Comparison of ENCODE assay signal across 11 cellular contexts in the genomic region with DNA sequence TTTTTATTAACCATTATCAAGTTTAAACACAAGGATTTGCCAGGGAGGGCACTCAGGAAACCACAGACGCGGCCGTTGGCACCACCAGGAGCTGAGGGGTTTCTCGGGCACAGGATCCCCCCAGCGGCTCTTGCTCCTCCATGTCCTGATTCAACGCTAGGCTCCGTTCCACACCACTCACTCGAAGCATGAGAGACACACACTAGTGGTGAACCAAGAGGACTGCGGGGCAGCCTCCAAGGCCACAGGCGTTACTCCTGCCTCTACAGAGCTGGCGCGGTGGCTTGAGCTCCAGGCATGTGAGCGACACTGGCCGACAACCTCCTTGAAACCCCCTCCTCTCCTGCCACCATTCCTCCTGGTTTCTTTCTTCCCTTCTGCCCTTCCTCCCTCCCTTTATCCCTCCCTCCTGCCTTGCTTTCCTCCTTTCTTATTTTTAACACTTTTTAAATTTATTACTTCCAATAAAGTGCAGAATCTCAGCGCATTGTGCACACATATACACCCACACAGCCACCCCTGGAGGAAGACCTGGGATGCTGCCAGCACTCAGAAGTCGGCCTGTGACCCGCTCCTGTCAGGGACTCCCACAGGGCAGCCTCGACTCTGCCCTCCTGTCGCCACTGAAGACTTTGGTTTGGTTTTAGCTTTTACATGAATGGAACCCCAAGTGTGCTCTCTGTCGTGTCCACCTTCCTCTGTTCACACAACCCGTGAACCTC. TPM values are rescaled to one million over a fixed set of nuclear protein-coding genes. Genes with fewer than 3 reads are reported as not detected.
A peak's percentile ranks its signal among the peaks of the same experiment; 100 is the strongest.
DNase-seq lines count a peak whose midpoint lies in the region; ATAC-seq and TF ChIP-seq lines count a peak whose summit lies in the region.
"Had no signal": no experiment of that assay in that cellular context is flagged by ENCODE, and none has a peak within 500 bp of the region (broad histone marks: within the 10 kb centered on the region; RNA-seq: fewer than 3 reads in every experiment).

No MANE protein-coding gene starts in this region.

- no peak for TF ChIP-seq CTCF in transverse colon (IDR thresholded peaks at IDR 0.05)
- TF ChIP-seq CTCF in MCF 10A (IDR thresholded peaks at IDR 0.05; ENCODE audit: unreplicated experiment) = no peak

- peaks cover 79% of the 10 kb centered on the region for H3K79me2 ChIP-seq in GM23248 (ENCODE audit: insufficient read depth)

- H3K36me3 ChIP-seq in CD4-positive, CD25-positive, alpha-beta regulatory T cell (ENCODE audit: control insufficient read depth, insufficient read depth, low read length) = peaks cover 27% of the 10 kb centered on the region
- no peaks in the 10 kb centered on the region for H3K36me3 ChIP-seq in GM23248 (ENCODE audit: low read depth)
- no peaks in the 10 kb centered on the region for H3K36me3 ChIP-seq in transverse colon

- no peak for DNase-seq in CD4-positive, CD25-positive, alpha-beta regulatory T cell
- DNase-seq in GM23248 (peak; percentile 10), kidney tubule cell (ENCODE audit: low spot score) (peak; percentile 18), transverse colon (no peak), MCF 10A (ENCODE audit: unreplicated experiment) (no peak), amniotic stem cell (lab: John Stamatoyannopoulos, UW) (no peak), COLO829 (ENCODE audit: low spot score) (no peak)
- DNase-seq in activated T-helper 1 cell treated with anti-CD3 and anti-CD28 coated beads, Interleukin-12 subunit alpha, Interleukin-12 subunit beta, Interleukin-2, Interleukin-4 antibody, amounts not matched to agents 30 ng/mL and 10 ng/mL and 1 ng/mL, durations not matched to agents 14 hours and 24 hours and 36 hours (ENCODE audit: low spot score) = no peak
- DNase-seq: central memory CD4-positive, alpha-beta T cell; foreskin fibroblast had no signal

- H3K9me2 ChIP-seq in GM23248 (ENCODE audit: insufficient read depth) = no peaks in the 10 kb centered on the region

- intact Hi-C loops in activated T-helper 1 cell treated with anti-CD3 and anti-CD28 coated beads, Interleukin-12 subunit alpha, Interleukin-12 subunit beta, Interleukin-2, Interleukin-4 antibody, amounts not matched to agents 30 ng/mL and 10 ng/mL and 1 ng/mL, durations not matched to agents 14 hours and 24 hours and 36 hours (cut with micrococcal nuclease) = no loop called here
- intact Hi-C loops in transverse colon (cut with DNase I; ENCODE audit: low total_unique reads) = no loop called here
- intact Hi-C loops in MCF 10A (cut with micrococcal nuclease) = no loop called here

- CTCF ChIA-PET in MCF 10A (lab: Yijun Ruan, JAX) = interaction anchor here (0.6 to 3.1 kb wide), 3 partner anchors 11 to 244 kb away, joined by 3 to 17 read pairs (median 3); no protein-coding TSS in a partner anchor

- no peak overlapping the region for H3K4me3 ChIP-seq in CD4-positive, CD25-positive, alpha-beta regulatory T cell (ENCODE audit: low read depth, low read length)
- H3K4me3 ChIP-seq in GM23248 (no peak overlapping the region), transverse colon (no peak overlapping the region)
- H3K4me3 ChIP-seq: lung had no signal

- no TSS peak for BruUV-seq in MCF 10A (replicated peaks; lab: Mats Ljungman, UMichigan)

- H3K4me3 Mint-ChIP-seq in CD4-positive, CD25-positive, alpha-beta regulatory T cell = peak overlapping the region in 1 of 4 donors; percentile 7
- H3K4me3 Mint-ChIP-seq in activated T-helper 1 cell treated with anti-CD3 and anti-CD28 coated beads, Interleukin-12 subunit alpha, Interleukin-12 subunit beta, Interleukin-2, Interleukin-4 antibody, amounts not matched to agents 30 ng/mL and 10 ng/mL and 1 ng/mL, durations not matched to agents 14 hours and 24 hours and 36 hours = no peak overlapping the region
- H3K4me3 Mint-ChIP-seq in MCF 10A (ENCODE audit: unreplicated experiment) = no peak overlapping the region

- no peak overlapping the region for H3K27ac ChIP-seq in CD4-positive, CD25-positive, alpha-beta regulatory T cell (ENCODE audit: insufficient read depth, low read length, poor library complexity, severe bottlenecking)
- H3K27ac ChIP-seq in GM23248 (no peak overlapping the region), transverse colon (no peak overlapping the region)

- H3K9me3 Mint-ChIP-seq in CD4-positive, CD25-positive, alpha-beta regulatory T cell = peaks cover 0 to 6% (median 0%) of the 10 kb centered on the region in 7 donors
- no peaks in the 10 kb centered on the region for H3K9me3 Mint-ChIP-seq in activated T-helper 1 cell treated with anti-CD3 and anti-CD28 coated beads, Interleukin-12 subunit alpha, Interleukin-12 subunit beta, Interleukin-2, Interleukin-4 antibody, amounts not matched to agents 30 ng/mL and 10 ng/mL and 1 ng/mL, durations not matched to agents 14 hours and 24 hours and 36 hours
- H3K9me3 Mint-ChIP-seq in MCF 10A (ENCODE audit: unreplicated experiment) = no peaks in the 10 kb centered on the region

- no peak overlapping the region for H2AFZ ChIP-seq in GM23248

- H3K4me1 Mint-ChIP-seq in CD4-positive, CD25-positive, alpha-beta regulatory T cell = peaks cover 10 to 36% (median 24%) of the 10 kb centered on the region in 4 donors
- peaks cover 39% of the 10 kb centered on the region for H3K4me1 Mint-ChIP-seq in activated T-helper 1 cell treated with anti-CD3 and anti-CD28 coated beads, Interleukin-12 subunit alpha, Interleukin-12 subunit beta, Interleukin-2, Interleukin-4 antibody, amounts not matched to agents 30 ng/mL and 10 ng/mL and 1 ng/mL, durations not matched to agents 14 hours and 24 hours and 36 hours (ENCODE audit: low read depth)
- H3K4me1 Mint-ChIP-seq in MCF 10A (ENCODE audit: insufficient read depth, unreplicated experiment) = peaks cover 17% of the 10 kb centered on the region

- 85 to 86% methylated on average over 21 of the region's 21 CpGs for WGBS in GM23248 (ENCODE audit: low coverage in 1 of 2, low lambda C conversion rate in 2 of 2, missing lambda C conversion rate in 2 of 2), 2 experiments
- WGBS in transverse colon (ENCODE audit: low coverage in 1 of 2), 2 donors = 88 to 92% methylated on average over 15 to 21 of the region's 21 CpGs

- H3K36me3 Mint-ChIP-seq in CD4-positive, CD25-positive, alpha-beta regulatory T cell = peaks cover 48% of the 10 kb centered on the region
- peaks cover 44% of the 10 kb centered on the region for H3K36me3 Mint-ChIP-seq in activated T-helper 1 cell treated with anti-CD3 and anti-CD28 coated beads, Interleukin-12 subunit alpha, Interleukin-12 subunit beta, Interleukin-2, Interleukin-4 antibody, amounts not matched to agents 30 ng/mL and 10 ng/mL and 1 ng/mL, durations not matched to agents 14 hours and 24 hours and 36 hours (ENCODE audit: low read depth)
- H3K36me3 Mint-ChIP-seq in MCF 10A (ENCODE audit: insufficient read depth, unreplicated experiment) = peaks cover 61% of the 10 kb centered on the region

- no peak overlapping the region for H3K4me2 ChIP-seq in GM23248 (ENCODE audit: unreplicated experiment)

- H3K27ac Mint-ChIP-seq in CD4-positive, CD25-positive, alpha-beta regulatory T cell = peak overlapping the region in 2 of 3 donors; percentile 46 to 82
- H3K27ac Mint-ChIP-seq in activated T-helper 1 cell treated with anti-CD3 and anti-CD28 coated beads, Interleukin-12 subunit alpha, Interleukin-12 subunit beta, Interleukin-2, Interleukin-4 antibody, amounts not matched to agents 30 ng/mL and 10 ng/mL and 1 ng/mL, durations not matched to agents 14 hours and 24 hours and 36 hours = peak overlapping the region; percentile 47
- H3K27ac Mint-ChIP-seq in MCF 10A (ENCODE audit: low read depth, unreplicated experiment) = no peak overlapping the region

- H4K20me1 ChIP-seq in GM23248 (ENCODE audit: insufficient read depth) = no peaks in the 10 kb centered on the region

- H3F3A ChIP-seq in GM23248 (ENCODE audit: insufficient read depth) = peaks cover 12% of the 10 kb centered on the region; the same call in 1 of the 2 replicates

- TF ChIP-seq POLR2A in transverse colon (IDR thresholded peaks at IDR 0.05) = no peak

- no peak for ATAC-seq in CD4-positive, CD25-positive, alpha-beta regulatory T cell (ENCODE audit: low read depth in 2 of 2)

- no peak for TF ChIP-seq EP300 in transverse colon (IDR thresholded peaks at IDR 0.05; ENCODE audit: low read depth)

- H3K9me3 ChIP-seq in CD4-positive, CD25-positive, alpha-beta regulatory T cell (ENCODE audit: control insufficient read depth in 2 of 2, low read length in 2 of 2) = no peaks in the 10 kb centered on the region
- H3K9me3 ChIP-seq in GM23248 (ENCODE audit: low read depth) (no peaks in the 10 kb centered on the region), transverse colon (no peaks in the 10 kb centered on the region)

- in situ Hi-C loops in GM23248 (cut with MboI) (no loop called here), transverse colon (cut with MboI; ENCODE audit: low pct_ligation_motif_present in 1 of 4, low pct_unique_long_range_greater_than_20kb in 1 of 4, low sequenced_read_pairs in 3 of 4) (loop anchor here in 3 of 4 donors (25.0 kb wide), 2 partner anchors 227 to 477 kb away; no protein-coding TSS in a partner anchor)

- no peak overlapping the region for H3K9ac ChIP-seq in GM23248

- no peaks in the 10 kb centered on the region for H3K4me1 ChIP-seq in CD4-positive, CD25-positive, alpha-beta regulatory T cell (ENCODE audit: control insufficient read depth, insufficient read depth, low read length, poor library complexity, severe bottlenecking)
- H3K4me1 ChIP-seq in GM23248 (ENCODE audit: insufficient read depth) (peaks cover 17% of the 10 kb centered on the region), transverse colon (peaks cover 0 to 10% (median 6%) of the 10 kb centered on the region in 4 donors)

- POLR2A ChIA-PET in MCF 10A (lab: Yijun Ruan, JAX) = interaction anchor here (1.3 kb wide), 1 partner anchor 21 kb away, joined by 4 read pairs; no protein-coding TSS in a partner anchor

- H3K27me3 ChIP-seq in CD4-positive, CD25-positive, alpha-beta regulatory T cell (ENCODE audit: control insufficient read depth, insufficient read depth, low read length) = no peaks in the 10 kb centered on the region
- H3K27me3 ChIP-seq in GM23248 (replicated peaks; ENCODE audit: insufficient read depth) = no peaks in the 10 kb centered on the region
- H3K27me3 ChIP-seq in transverse colon = no peaks in the 10 kb centered on the region

- H3K27me3 Mint-ChIP-seq in CD4-positive, CD25-positive, alpha-beta regulatory T cell = no peaks in the 10 kb centered on the region
- H3K27me3 Mint-ChIP-seq in activated T-helper 1 cell treated with anti-CD3 and anti-CD28 coated beads, Interleukin-12 subunit alpha, Interleukin-12 subunit beta, Interleukin-2, Interleukin-4 antibody, amounts not matched to agents 30 ng/mL and 10 ng/mL and 1 ng/mL, durations not matched to agents 14 hours and 24 hours and 36 hours (ENCODE audit: insufficient read depth) = no peaks in the 10 kb centered on the region
- H3K27me3 Mint-ChIP-seq in MCF 10A (ENCODE audit: insufficient read depth, unreplicated experiment) = no peaks in the 10 kb centered on the region

RNA-seq across cellular contexts. Expression of a gene that starts 21.7 kb away (rescaled TPM):
- 57.2 TPM for total RNA-seq in CD4-positive, CD25-positive, alpha-beta regulatory T cell
- polyA plus RNA-seq in CD4-positive, CD25-positive, alpha-beta regulatory T cell = 100 to 1,000 TPM; 186 to 214 (median 193) TPM
- 202 and 220 TPM in 2 replicates for total RNA-seq in GM23248 (2014; rRNA removed; shearing (Covaris generic))
- polyA plus RNA-seq in GM23248 (2016; fragmentation: Nextera tagmentation; extraction: Ambion mirVana) = 166 and 177 TPM in 2 replicates
- total RNA-seq in activated T-helper 1 cell treated with anti-CD3 and anti-CD28 coated beads, Interleukin-12 subunit alpha, Interleukin-12 subunit beta, Interleukin-2, Interleukin-4 antibody, amounts not matched to agents 30 ng/mL and 10 ng/mL and 1 ng/mL, durations not matched to agents 14 hours and 24 hours and 36 hours = 83.3 and 84.7 TPM in 2 replicates
- total RNA-seq in transverse colon (100 to 1,000 TPM in 3 of 4 donors, 10 to 100 TPM in 1; 12.3 to 180 (median 152) TPM), MCF 10A (2022) (190 and 249 TPM in 2 replicates)

Comparison
In these comparisons a context has a peak if more than half of its experiments do, and no peak if none do; other contexts are left out.
1. DNase-seq: peak in GM23248 (single experiment) and kidney tubule cell (single experiment); none in CD4-positive, CD25-positive, alpha-beta regulatory T cell (0 of 3), activated T-helper 1 cell treated with anti-CD3 and anti-CD28 coated beads, Interleukin-12 subunit alpha, Interleukin-12 subunit beta, Interleukin-2, Interleukin-4 antibody, amounts not matched to agents 30 ng/mL and 10 ng/mL and 1 ng/mL, durations not matched to agents 14 hours and 24 hours and 36 hours (single experiment), transverse colon (single experiment), MCF 10A (single experiment), amniotic stem cell (single experiment) and COLO829 (single experiment).